In the genomic region with DNA sequence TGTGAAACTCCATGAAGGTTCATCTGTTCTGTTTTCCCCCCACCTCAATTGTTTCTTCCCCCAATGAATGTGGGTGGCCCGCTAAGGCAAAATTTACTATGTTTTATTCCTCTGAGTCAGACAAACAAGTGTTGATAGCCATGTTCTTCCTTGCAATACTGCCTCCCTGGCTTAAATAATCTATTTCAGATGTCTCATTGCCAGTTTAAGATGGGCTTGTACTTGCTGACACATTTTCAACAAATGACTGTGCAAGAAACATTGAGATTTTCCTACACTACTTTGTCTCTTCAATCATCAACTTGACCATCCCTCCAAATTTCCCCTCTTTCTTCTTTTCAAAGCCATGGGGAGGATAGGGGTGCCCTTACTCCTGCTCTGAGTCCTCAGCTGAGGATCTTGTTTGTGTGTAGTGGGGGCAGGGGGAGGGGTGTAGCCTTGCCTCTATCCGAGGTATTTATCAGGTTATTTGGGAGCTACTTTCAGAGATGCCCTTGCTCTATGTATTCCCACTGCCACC, we compare ENCODE assay signal across 1 cellular context.
TF ChIP-seq lines count a peak whose summit lies in the region.

No MANE protein-coding gene starts in this region.

TF ChIP-seq in GM23338, 12 proteins besides CTCF, POLR2A, EP300 and RAD21 (continued from another document):
- TF ChIP-seq ZNF462 (CRISPR knock-in tag; IDR thresholded peaks at IDR 0.05) (no peak), JUNB (IDR thresholded peaks at IDR 0.05; ENCODE audit: unreplicated experiment) (no peak), ZNF331 (CRISPR knock-in tag; IDR thresholded peaks at IDR 0.05; ENCODE audit: low read depth) (no peak), CREB1 (CRISPR knock-in tag; IDR thresholded peaks at IDR 0.05; ENCODE audit: low read depth) (no peak), STAT1 (IDR thresholded peaks at IDR 0.05; ENCODE audit: unreplicated experiment) (no peak), EZH2phosphoT487 (IDR thresholded peaks at IDR 0.05; ENCODE audit: unreplicated experiment) (no peak), EZH2 (IDR thresholded peaks at IDR 0.05; ENCODE audit: low read depth, unreplicated experiment) (no peak)
